In the genomic region with DNA sequence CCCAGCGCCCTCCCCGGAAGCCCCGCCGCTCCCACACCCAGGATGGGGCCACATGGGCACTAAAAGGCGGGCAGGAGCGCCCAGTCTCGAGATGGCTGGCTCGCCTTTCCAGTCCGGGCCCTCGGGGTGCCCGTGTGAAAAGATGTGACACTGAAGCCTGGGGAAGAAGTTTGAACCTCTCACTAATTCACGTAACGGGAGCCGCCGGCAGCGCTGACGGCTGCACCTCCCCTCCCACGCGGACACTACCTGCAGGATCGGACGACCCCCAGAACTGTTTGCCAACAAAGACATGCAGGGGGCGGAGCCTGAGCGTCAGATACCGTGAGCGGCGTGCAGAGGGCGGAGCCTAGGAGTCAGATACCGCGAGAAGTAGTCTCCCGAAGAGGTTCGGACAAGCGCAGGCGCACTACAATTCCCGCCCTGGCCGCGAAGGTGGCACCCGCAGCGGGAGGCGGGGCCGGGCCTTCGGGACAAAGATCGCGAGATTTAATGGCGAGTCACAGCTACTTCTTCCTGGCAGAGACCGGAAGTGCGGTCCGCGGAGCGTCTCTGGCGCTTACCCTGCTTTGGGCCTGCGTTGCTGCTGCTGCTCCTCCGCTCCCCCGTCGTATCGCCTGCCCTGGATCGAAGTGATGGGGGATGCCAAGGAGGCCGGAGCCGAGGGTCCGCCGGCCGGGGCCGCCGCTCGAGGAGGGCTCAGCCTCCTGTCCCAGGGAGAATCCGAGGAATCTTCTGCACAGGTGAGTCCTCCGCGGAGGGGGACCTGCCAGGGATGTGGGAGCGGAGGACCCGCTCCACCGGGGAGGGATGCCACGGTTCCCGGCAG, we compare ENCODE assay signal across 8 cellular contexts. TPM values are rescaled to one million over a fixed set of nuclear protein-coding genes. Genes with fewer than 3 reads are reported as not detected.
A peak's percentile ranks its signal among the peaks of the same experiment; 100 is the strongest.
DNase-seq lines count a peak whose midpoint lies in the region; ATAC-seq and TF ChIP-seq lines count a peak whose summit lies in the region.

A gene with protein sequence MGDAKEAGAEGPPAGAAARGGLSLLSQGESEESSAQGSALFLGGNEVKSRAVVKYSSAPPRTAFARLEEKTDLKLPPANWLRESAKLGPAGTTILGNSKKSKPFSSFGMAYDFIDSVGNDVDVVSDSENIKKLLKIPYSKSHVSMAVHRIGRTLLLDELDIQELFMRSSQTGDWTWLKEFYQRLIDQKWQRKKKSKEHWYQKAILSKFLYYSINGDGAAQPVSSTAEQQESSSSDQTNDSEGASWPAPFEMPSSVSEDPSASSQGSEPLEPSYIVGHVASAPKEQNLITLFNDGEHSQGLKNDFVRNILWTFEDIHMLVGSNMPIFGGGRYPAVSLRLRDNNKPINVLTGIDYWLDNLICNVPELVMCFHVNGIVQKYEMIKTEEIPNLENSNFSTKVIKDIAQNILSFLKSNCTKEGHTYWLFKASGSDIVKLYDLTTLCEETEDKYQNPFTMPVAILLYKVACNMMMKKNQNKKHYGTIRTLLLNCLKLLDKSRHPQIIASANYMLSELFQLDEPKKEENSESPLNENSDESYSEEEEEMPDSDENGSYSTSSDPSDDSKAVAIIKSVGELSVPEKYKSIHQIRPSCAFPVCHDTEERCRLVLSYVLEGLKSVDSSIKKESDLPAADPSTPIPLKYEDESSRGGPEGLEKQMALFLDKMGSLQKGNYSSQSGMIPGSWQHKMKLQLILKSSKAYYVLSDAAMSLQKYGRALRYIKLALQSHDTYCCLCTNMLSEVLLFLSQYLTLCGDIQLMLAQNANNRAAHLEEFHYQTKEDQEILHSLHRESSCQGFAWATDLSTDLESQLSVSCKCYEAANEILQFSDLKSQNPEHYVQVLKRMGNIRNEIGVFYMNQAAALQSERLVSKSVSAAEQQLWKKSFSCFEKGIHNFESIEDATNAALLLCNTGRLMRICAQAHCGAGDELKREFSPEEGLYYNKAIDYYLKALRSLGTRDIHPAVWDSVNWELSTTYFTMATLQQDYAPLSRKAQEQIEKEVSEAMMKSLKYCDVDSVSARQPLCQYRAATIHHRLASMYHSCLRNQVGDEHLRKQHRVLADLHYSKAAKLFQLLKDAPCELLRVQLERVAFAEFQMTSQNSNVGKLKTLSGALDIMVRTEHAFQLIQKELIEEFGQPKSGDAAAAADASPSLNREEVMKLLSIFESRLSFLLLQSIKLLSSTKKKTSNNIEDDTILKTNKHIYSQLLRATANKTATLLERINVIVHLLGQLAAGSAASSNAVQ (plus strand): TSS at position 537 of the 829 bp plus-strand sequence. CDS start 99 bp downstream, at position 636.

- TF ChIP-seq POLR2A in transverse colon (IDR thresholded peaks at IDR 0.05) = peak; percentile 89

- peak within 1 kb of the TSS; percentile 73 for H2BK5ac ChIP-seq in trophoblast cell (ENCODE audit: low read depth, low read length, poor library complexity)

- peak within 1 kb of the TSS; percentile 98 for H3K4ac ChIP-seq in trophoblast cell (ENCODE audit: low read depth, low read length)

- peak within 1 kb of the TSS; percentile 93 for H4K12ac ChIP-seq in trophoblast cell (ENCODE audit: low read depth, low read length)

- in situ Hi-C loops in transverse colon (cut with MboI; ENCODE audit: low pct_ligation_motif_present in 1 of 4, low pct_unique_long_range_greater_than_20kb in 1 of 4, low sequenced_read_pairs in 3 of 4) = loop anchor here in 1 of 4 donors (25.0 kb wide), 1 partner anchor 682 kb away; no protein-coding TSS in a partner anchor

- peaks cover 13% of the 10 kb centered on the region for H3K79me2 ChIP-seq in trophoblast cell (ENCODE audit: control insufficient read depth, insufficient read depth, low read length, poor library complexity)

- DNase-seq in NCI-H1436 (lab: John Stamatoyannopoulos, UW) (peak; percentile 100), T follicular helper cell (ENCODE audit: low read depth) (peak; percentile 99), adipocyte (ENCODE audit: low read depth) (peak; percentile 100), cardiac septum (ENCODE audit: low spot score) (peak; percentile 99), trophoblast cell (peak; percentile 99 to 100), transverse colon (peak; percentile 99)

- TF ChIP-seq EP300 in transverse colon (IDR thresholded peaks at IDR 0.05; ENCODE audit: low read depth) = no peak

- H3K18ac ChIP-seq in trophoblast cell (ENCODE audit: low read length) = peak within 1 kb of the TSS; percentile 99

- peak within 1 kb of the TSS; percentile 96 for H3K14ac ChIP-seq in trophoblast cell (ENCODE audit: low read length)

- intact Hi-C loops in cardiac septum (cut with DNase I) = no loop called here
- intact Hi-C loops in transverse colon (cut with DNase I; ENCODE audit: low total_unique reads) = no loop called here

- H3K79me1 ChIP-seq in trophoblast cell (ENCODE audit: low read length) = peaks cover 9% of the 10 kb centered on the region

- peak within 1 kb of the TSS; percentile 100 for H4K8ac ChIP-seq in trophoblast cell (ENCODE audit: low read depth, low read length)

- peak within 1 kb of the TSS; percentile 48 for H2AK5ac ChIP-seq in trophoblast cell (ENCODE audit: low read length)

- H3K27me3 ChIP-seq in adipocyte (replicated peaks; ENCODE audit: control insufficient read depth, insufficient read depth, low read length) (no peaks in the 10 kb centered on the region), trophoblast cell (ENCODE audit: insufficient read depth, low read length) (no peaks in the 10 kb centered on the region), transverse colon (no peaks in the 10 kb centered on the region)

- no peak within 1 kb of the TSS for H3K23ac ChIP-seq in trophoblast cell (ENCODE audit: low read length)

- no CpG with 5 or more reads among the region's 72 CpGs for WGBS in trophoblast cell (ENCODE audit: extremely low coverage, insufficient coverage, insufficient read length)
- WGBS in transverse colon (ENCODE audit: low coverage in 1 of 2), 2 donors = 1% methylated on average over 71 of the region's 72 CpGs; no CpG with 5 or more reads in 1 of the 2 donors

- H3K9ac ChIP-seq in adipocyte (ENCODE audit: low read length) (peak within 1 kb of the TSS; percentile 97), trophoblast cell (ENCODE audit: low read length) (peak within 1 kb of the TSS; percentile 96)

- peak within 1 kb of the TSS; percentile 92 for H4K91ac ChIP-seq in trophoblast cell (ENCODE audit: low read depth, low read length)

- peak within 1 kb of the TSS; percentile 91 for H3K4me2 ChIP-seq in trophoblast cell (ENCODE audit: low read length)

- H2BK12ac ChIP-seq in trophoblast cell (ENCODE audit: low read length) = no peak within 1 kb of the TSS

- H2BK120ac ChIP-seq in trophoblast cell (ENCODE audit: insufficient read depth, low read length, poor library complexity) = peak within 1 kb of the TSS; percentile 92

- H3K4me3 ChIP-seq in GM12875 (ENCODE audit: low read depth, low read length) (peak within 1 kb of the TSS; percentile 93), adipocyte (ENCODE audit: low read length) (peak within 1 kb of the TSS; percentile 93), trophoblast cell (ENCODE audit: low read depth, low read length) (peak within 1 kb of the TSS; percentile 95), transverse colon (peak within 1 kb of the TSS; percentile 68 to 93 (median 78))

- no peak for TF ChIP-seq CTCF in GM12875 (IDR thresholded peaks at IDR 0.05; ENCODE audit: borderline replicate concordance, insufficient read depth, low read depth, low read length)
- TF ChIP-seq CTCF in transverse colon (IDR thresholded peaks at IDR 0.05) = no peak

- peaks cover 12% of the 10 kb centered on the region for H3K4me1 ChIP-seq in adipocyte (ENCODE audit: control insufficient read depth, insufficient read depth, low read length)
- H3K4me1 ChIP-seq in trophoblast cell (ENCODE audit: control insufficient read depth in 1 of 2, insufficient read depth in 2 of 2, low read length in 2 of 2) = peaks cover 0 to 3% of the 10 kb centered on the region in 2 experiments
- peaks cover 4 to 25% (median 11%) of the 10 kb centered on the region in 4 donors for H3K4me1 ChIP-seq in transverse colon

- H3K27ac ChIP-seq in trophoblast cell (ENCODE audit: low read depth, low read length) (peak within 1 kb of the TSS; percentile 72), transverse colon (peak within 1 kb of the TSS; percentile 89 to 93 (median 90))

- H3K9me3 ChIP-seq in adipocyte (ENCODE audit: control insufficient read depth, low read length) (no peaks in the 10 kb centered on the region), trophoblast cell (ENCODE audit: insufficient read depth, low read depth, low read length) (no peaks in the 10 kb centered on the region), transverse colon (no peaks in the 10 kb centered on the region)

- peak within 1 kb of the TSS; percentile 100 for H2AFZ ChIP-seq in trophoblast cell (ENCODE audit: insufficient read depth, low read length, poor library complexity)

- H3K36me3 ChIP-seq in adipocyte (ENCODE audit: control insufficient read depth, insufficient read depth, low read length, severe bottlenecking) (peaks cover 32% of the 10 kb centered on the region), trophoblast cell (ENCODE audit: control insufficient read depth in 1 of 2, insufficient read depth in 2 of 2, low read length in 2 of 2) (peaks cover 0 to 6% of the 10 kb centered on the region in 2 experiments), transverse colon (peaks cover 0 to 32% (median 9%) of the 10 kb centered on the region in 4 donors)

- peak; percentile 94 for ATAC-seq in HG02798 (IDR thresholded peaks at IDR 0.05; ENCODE audit: poor library complexity, unreplicated experiment)

RNA-seq across cellular contexts. Expression of the gene that starts here (rescaled TPM):
- 8.6 TPM for total RNA-seq in cardiac septum
- 16.4 and 16.7 TPM in 2 replicates for polyA plus RNA-seq in trophoblast cell (2013)
- 10 to 100 TPM; 20.2 to 35.1 (median 26.3) TPM for total RNA-seq in transverse colon

Comparison
In these comparisons a context has a peak if more than half of its experiments do, and no peak if none do; other contexts are left out.
1. Peak in every context shown above with its lines: DNase-seq, ATAC-seq, H3K4me3 ChIP-seq and H3K27ac ChIP-seq.